In genomic region chr11:44380820-44381219, GRCh38 we compare ENCODE assay signal across 30 cellular contexts.
"Had no signal": no experiment of that assay in that cellular context is flagged by ENCODE, and none has a peak within 500 bp of the region (broad histone marks: within the 10 kb centered on the region; RNA-seq: fewer than 3 reads in every experiment).

No MANE protein-coding gene starts in this region.

- ATAC-seq: activated CD4-positive, alpha-beta T cell treated with anti-CD3 and anti-CD28 coated beads for 36 hours; activated CD8-positive, alpha-beta memory T cell treated with anti-CD3 and anti-CD28 coated beads, Interleukin-2, amount 10 ng/mL, durations not matched to agents 7 days and 5 days; activated CD8-positive, alpha-beta T cell treated with anti-CD3 and anti-CD28 coated beads, Interleukin-2, amount 10 ng/mL, durations not matched to agents 7 days and 5 days; activated naive CD8-positive, alpha-beta T cell treated with anti-CD3 and anti-CD28 coated beads, Interleukin-2, amount 50 U/mL, for 24 hours; body of pancreas; gastroesophageal sphincter had no signal

- H3K36me3 ChIP-seq: adrenal gland, cardiac muscle cell, colonic mucosa, esophagus squamous epithelium, gastroesophageal sphincter had no signal

- DNase-seq: activated CD4-positive, alpha-beta memory T cell treated with anti-CD3 and anti-CD28 coated beads for 36 hours; activated CD4-positive, alpha-beta T cell treated with anti-CD3 and anti-CD28 coated beads for 36 hours; activated CD4-positive, alpha-beta T cell treated with anti-CD3 and anti-CD28 coated beads, Interleukin-2, amount 10 ng/mL, durations not matched to agents 24 days and 14 days; activated CD4-positive, CD25-positive, alpha-beta regulatory T cell; activated CD4-positive, CD25-positive, alpha-beta regulatory T cell treated with anti-CD3 and anti-CD28 coated beads, Interleukin-2, amount 50 U/mL, for 72 hours; activated CD8-positive, alpha-beta memory T cell treated with anti-CD3 and anti-CD28 coated beads, Interleukin-2, amount 10 ng/mL, durations not matched to agents 7 days and 5 days; activated CD8-positive, alpha-beta memory T cell treated with anti-CD3 and anti-CD28 coated beads, Interleukin-2, amount 50 U/mL, for 4 hours; activated CD8-positive, alpha-beta T cell treated with anti-CD3 and anti-CD28 coated beads, Interleukin-2, amount 10 ng/mL, durations not matched to agents 7 days and 5 days; activated effector memory CD4-positive, alpha-beta T cell treated with anti-CD3 and anti-CD28 coated beads, Interleukin-2, amount 50 U/mL, for 16 hours; activated naive CD4-positive, alpha-beta T cell treated with anti-CD3 and anti-CD28 coated beads for 36 hours; activated naive CD8-positive, alpha-beta T cell treated with anti-CD3 and anti-CD28 coated beads for 36 hours; activated naive CD8-positive, alpha-beta T cell treated with anti-CD3 and anti-CD28 coated beads, Interleukin-2, amount 50 U/mL, for 24 hours; activated T-cell treated with anti-CD3 and anti-CD28 coated beads, Interleukin-2, amount 50 U/mL, for 1 hour; activated T-cell treated with anti-CD3 and anti-CD28 coated beads, Interleukin-2, amount 50 U/mL, for 48 hours; adrenal gland; amygdala; aorta; body of pancreas; central memory CD4-positive, alpha-beta T cell; cerebellar nuclear complex; colonic mucosa; effector CD8-positive, alpha-beta T cell; esophagus squamous epithelium; foreskin melanocyte; T-helper 2 cell had no signal

- H3K4me3 ChIP-seq: adrenal gland, body of pancreas, cardiac muscle cell, colonic mucosa, esophagus squamous epithelium, gastroesophageal sphincter had no signal

- H3K27me3 ChIP-seq: body of pancreas, cardiac muscle cell, colonic mucosa had no signal

- FAIRE-seq: endometrium, endothelial cell of umbilical vein had no signal

- H3K4me1 ChIP-seq: adrenal gland, body of pancreas, colonic mucosa, esophagus squamous epithelium, gastroesophageal sphincter had no signal

- H3K9me3 ChIP-seq: adrenal gland, body of pancreas, colonic mucosa, esophagus squamous epithelium had no signal

- H3K27ac ChIP-seq: adrenal gland, body of pancreas, cardiac muscle cell, colonic mucosa, epithelial cell of prostate, esophagus squamous epithelium, gastroesophageal sphincter had no signal
